ENCODE assay signal across 12 cellular contexts in the genomic region with DNA sequence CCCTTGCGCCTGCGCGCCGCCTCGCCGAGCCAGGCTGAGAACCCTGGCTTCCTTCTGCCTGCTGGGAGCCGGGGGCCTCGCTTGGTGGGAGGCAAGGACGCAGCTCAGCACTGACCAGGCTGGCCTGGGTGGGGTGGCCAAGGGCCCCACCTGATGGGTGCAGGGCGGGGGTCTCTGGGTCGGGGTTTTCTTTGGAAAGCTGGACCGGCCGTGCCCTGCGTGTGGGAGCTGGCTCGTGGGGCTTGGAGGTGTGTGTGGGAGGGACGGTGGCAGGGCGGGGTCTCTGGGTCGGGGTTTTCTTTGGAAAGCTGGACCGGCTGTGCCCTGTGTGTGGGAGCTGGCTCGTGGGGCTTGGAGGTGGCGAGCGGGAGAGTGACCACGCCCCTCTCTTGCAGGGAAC.
"Had no signal": no experiment of that assay in that cellular context is flagged by ENCODE, and none has a peak within 500 bp of the region (broad histone marks: within the 10 kb centered on the region; RNA-seq: fewer than 3 reads in every experiment).

No MANE protein-coding gene starts in this region.

- H3K4me3 ChIP-seq: prostate gland, right lobe of liver, stomach, thoracic aorta had no signal

- H3K27ac ChIP-seq: right lobe of liver, stomach, thoracic aorta had no signal

- H3K27ac Mint-ChIP-seq: activated CD4-positive, alpha-beta memory T cell treated with anti-CD3 and anti-CD28 coated beads for 36 hours; activated CD8-positive, alpha-beta memory T cell treated with anti-CD3 and anti-CD28 coated beads, Interleukin-2, amount 10 ng/mL, durations not matched to agents 7 days and 5 days; activated naive CD4-positive, alpha-beta T cell treated with anti-CD3 and anti-CD28 coated beads, Interleukin-2, amount 10 ng/mL, durations not matched to agents 7 days and 5 days; T-cell had no signal

- H3K36me3 ChIP-seq: prostate gland, thoracic aorta had no signal

- H3K27me3 ChIP-seq: right lobe of liver, stomach had no signal

- H3K27me3 Mint-ChIP-seq: activated CD4-positive, alpha-beta memory T cell treated with anti-CD3 and anti-CD28 coated beads for 36 hours; activated CD8-positive, alpha-beta memory T cell treated with anti-CD3 and anti-CD28 coated beads, Interleukin-2, amount 10 ng/mL, durations not matched to agents 7 days and 5 days; activated naive CD4-positive, alpha-beta T cell treated with anti-CD3 and anti-CD28 coated beads, Interleukin-2, amount 10 ng/mL, durations not matched to agents 7 days and 5 days; T-cell had no signal

- ATAC-seq: activated CD8-positive, alpha-beta memory T cell treated with anti-CD3 and anti-CD28 coated beads, Interleukin-2, amount 10 ng/mL, durations not matched to agents 7 days and 5 days; T-cell had no signal

- H3K4me1 Mint-ChIP-seq: activated CD8-positive, alpha-beta memory T cell treated with anti-CD3 and anti-CD28 coated beads, Interleukin-2, amount 10 ng/mL, durations not matched to agents 7 days and 5 days; activated naive CD4-positive, alpha-beta T cell treated with anti-CD3 and anti-CD28 coated beads, Interleukin-2, amount 10 ng/mL, durations not matched to agents 7 days and 5 days had no signal

- H3K4me1 ChIP-seq: prostate gland, right lobe of liver had no signal

- DNase-seq: activated CD4-positive, alpha-beta memory T cell treated with anti-CD3 and anti-CD28 coated beads for 36 hours; activated CD8-positive, alpha-beta memory T cell treated with anti-CD3 and anti-CD28 coated beads, Interleukin-2, amount 10 ng/mL, durations not matched to agents 7 days and 5 days; activated naive CD4-positive, alpha-beta T cell treated with anti-CD3 and anti-CD28 coated beads, Interleukin-2, amount 10 ng/mL, durations not matched to agents 7 days and 5 days; activated T-cell treated with anti-CD3 and anti-CD28 coated beads, Interleukin-2, amount 50 U/mL, for 1 hour; hippocampal formation; nephron progenitor cell; stomach; T-cell; T-helper 9 cell had no signal

- H3K36me3 Mint-ChIP-seq: activated CD4-positive, alpha-beta memory T cell treated with anti-CD3 and anti-CD28 coated beads for 36 hours; activated CD8-positive, alpha-beta memory T cell treated with anti-CD3 and anti-CD28 coated beads, Interleukin-2, amount 10 ng/mL, durations not matched to agents 7 days and 5 days had no signal

- H3K4me3 Mint-ChIP-seq: activated CD4-positive, alpha-beta memory T cell treated with anti-CD3 and anti-CD28 coated beads for 36 hours; activated CD8-positive, alpha-beta memory T cell treated with anti-CD3 and anti-CD28 coated beads, Interleukin-2, amount 10 ng/mL, durations not matched to agents 7 days and 5 days; activated naive CD4-positive, alpha-beta T cell treated with anti-CD3 and anti-CD28 coated beads, Interleukin-2, amount 10 ng/mL, durations not matched to agents 7 days and 5 days; nephron progenitor cell; T-cell had no signal

- H3K9me3 Mint-ChIP-seq: activated CD4-positive, alpha-beta memory T cell treated with anti-CD3 and anti-CD28 coated beads for 36 hours; activated naive CD4-positive, alpha-beta T cell treated with anti-CD3 and anti-CD28 coated beads, Interleukin-2, amount 10 ng/mL, durations not matched to agents 7 days and 5 days; nephron progenitor cell; T-cell had no signal

- H3K9me3 ChIP-seq: prostate gland, right lobe of liver, stomach, thoracic aorta had no signal
